ENCODE assay signal across 12 cellular contexts in genomic region chr1:169925505-169926482, GRCh38. TPM values are rescaled to one million over a fixed set of nuclear protein-coding genes. Genes with fewer than 3 reads are reported as not detected.
DNase-seq lines count a peak whose midpoint lies in the region; ATAC-seq and TF ChIP-seq lines count a peak whose summit lies in the region.
"Had no signal": no experiment of that assay in that cellular context is flagged by ENCODE, and none has a peak within 500 bp of the region (broad histone marks: within the 10 kb centered on the region; RNA-seq: fewer than 3 reads in every experiment).

No MANE protein-coding gene starts in this region.

- no peak for TF ChIP-seq CTCF in stomach (IDR thresholded peaks at IDR 0.05)
- TF ChIP-seq CTCF in Peyer's patch (IDR thresholded peaks at IDR 0.05) = no peak

- H3K27me3 Mint-ChIP-seq in stimulated activated naive CD8-positive, alpha-beta T cell treated with anti-CD3 and anti-CD28 coated beads, Interleukin-15, amount 100 ng/mL, for 72 hours = no peaks in the 10 kb centered on the region
- peaks cover 14% of the 10 kb centered on the region for H3K27me3 Mint-ChIP-seq in T-helper 2 cell treated with Interferon-gamma antibody and Interleukin-4, amounts not matched to agents 5 μg/mL and 100 μg/mL, for 36 hours (ENCODE audit: low read depth)

- H3K27me3 ChIP-seq in stomach (no peaks in the 10 kb centered on the region), Peyer's patch (no peaks in the 10 kb centered on the region)

- no peak for TF ChIP-seq EP300 in stomach (IDR thresholded peaks at IDR 0.05)

- H3K36me3 ChIP-seq in stomach = peaks cover 0 to 9% (median 6%) of the 10 kb centered on the region in 4 donors
- H3K36me3 ChIP-seq in Peyer's patch = no peaks in the 10 kb centered on the region

- no peaks in the 10 kb centered on the region for H3K9me3 Mint-ChIP-seq in stimulated activated naive CD8-positive, alpha-beta T cell treated with anti-CD3 and anti-CD28 coated beads, Interleukin-15, amount 100 ng/mL, for 72 hours
- H3K9me3 Mint-ChIP-seq in T-helper 2 cell treated with Interferon-gamma antibody and Interleukin-4, amounts not matched to agents 5 μg/mL and 100 μg/mL, for 36 hours = no peaks in the 10 kb centered on the region

- H3K4me1 ChIP-seq in stomach (no peaks in the 10 kb centered on the region), Peyer's patch (no peaks in the 10 kb centered on the region)

- H3K27ac Mint-ChIP-seq in stimulated activated naive CD8-positive, alpha-beta T cell treated with anti-CD3 and anti-CD28 coated beads, Interleukin-15, amount 100 ng/mL, for 72 hours = no peak overlapping the region
- H3K27ac Mint-ChIP-seq in T-helper 2 cell treated with Interferon-gamma antibody and Interleukin-4, amounts not matched to agents 5 μg/mL and 100 μg/mL, for 36 hours = peak overlapping the region; percentile 77

- WGBS in stomach, 5 donors = 53 to 63% (median 59%) methylated on average over 3 of the region's 3 CpGs

- H3K4me3 ChIP-seq in stomach = no peak overlapping the region
- no peak overlapping the region for H3K4me3 ChIP-seq in Peyer's patch

- H3K27ac ChIP-seq in stomach (no peak overlapping the region), Peyer's patch (no peak overlapping the region)

- peak; percentile 31 for ATAC-seq in stimulated activated naive CD8-positive, alpha-beta T cell treated with anti-CD3 and anti-CD28 coated beads, Interleukin-15, amount 100 ng/mL, for 72 hours
- no peak for ATAC-seq in stimulated activated naive CD8-positive, alpha-beta T cell treated with anti-CD3 and anti-CD28 coated beads, Interleukin-15, Interleukin-2, amounts not matched to agents 100 U/mL and 50 U/mL, for 24 hours
- peak; percentile 68 for ATAC-seq in HG03097 (IDR thresholded peaks at IDR 0.05; ENCODE audit: low FRiP score, unreplicated experiment)
- ATAC-seq: sciatic nerve had no signal

- DNase-seq in stimulated activated naive CD8-positive, alpha-beta T cell treated with anti-CD3 and anti-CD28 coated beads, Interleukin-15, amount 100 ng/mL, for 72 hours = no peak
- no peak for DNase-seq in stimulated activated naive CD8-positive, alpha-beta T cell treated with anti-CD3 and anti-CD28 coated beads, Interleukin-15, Interleukin-2, amounts not matched to agents 100 U/mL and 50 U/mL, for 24 hours
- DNase-seq in T-helper 2 cell treated with Interferon-gamma antibody and Interleukin-4, amounts not matched to agents 5 μg/mL and 100 μg/mL, for 36 hours (ENCODE audit: low spot score) = no peak
- DNase-seq in NCI-H2171 (lab: John Stamatoyannopoulos, UW) = no peak
- no peak for DNase-seq in stomach
- no peak for DNase-seq in DMS 273 (lab: John Stamatoyannopoulos, UW; ENCODE audit: unreplicated experiment)
- no peak for DNase-seq in Peyer's patch
- DNase-seq: activated CD4-positive, alpha-beta T cell treated with anti-CD3 and anti-CD28 coated beads, Interleukin-2, amount 50 U/mL, for 4 hours; DMS153; substantia nigra had no signal

- intact Hi-C loops in stomach (cut with DNase I; ENCODE audit: low total_unique reads) = no loop called here

- no peak for TF ChIP-seq POLR2A in stomach (IDR thresholded peaks at IDR 0.05)
- no peak for TF ChIP-seq POLR2A in Peyer's patch (IDR thresholded peaks at IDR 0.05)

- peaks cover 7% of the 10 kb centered on the region for H3K36me3 Mint-ChIP-seq in T-helper 2 cell treated with Interferon-gamma antibody and Interleukin-4, amounts not matched to agents 5 μg/mL and 100 μg/mL, for 36 hours (ENCODE audit: low read depth)

- H3K4me1 Mint-ChIP-seq in stimulated activated naive CD8-positive, alpha-beta T cell treated with anti-CD3 and anti-CD28 coated beads, Interleukin-15, amount 100 ng/mL, for 72 hours = no peaks in the 10 kb centered on the region
- peaks cover 8% of the 10 kb centered on the region for H3K4me1 Mint-ChIP-seq in T-helper 2 cell treated with Interferon-gamma antibody and Interleukin-4, amounts not matched to agents 5 μg/mL and 100 μg/mL, for 36 hours (ENCODE audit: low read depth)

- H3K4me3 Mint-ChIP-seq in stimulated activated naive CD8-positive, alpha-beta T cell treated with anti-CD3 and anti-CD28 coated beads, Interleukin-15, amount 100 ng/mL, for 72 hours = no peak overlapping the region
- H3K4me3 Mint-ChIP-seq in T-helper 2 cell treated with Interferon-gamma antibody and Interleukin-4, amounts not matched to agents 5 μg/mL and 100 μg/mL, for 36 hours = peak overlapping the region; percentile 63

- H3K9me3 ChIP-seq in stomach = no peaks in the 10 kb centered on the region
- H3K9me3 ChIP-seq in Peyer's patch = no peaks in the 10 kb centered on the region

RNA-seq across cellular contexts. Expression of gene SCYL3, which starts 32.1 kb away (rescaled TPM):
- total RNA-seq in stomach (10 to 100 TPM in 3 of 5 donors, 1 to 10 TPM in 2; 2.3 to 17.1 (median 10.9) TPM), Peyer's patch (10 to 100 TPM; 17.7 to 22.0 (median 20.4) TPM)
- 1 to 10 TPM; 3.5 to 5.0 (median 4.3) TPM for polyA plus RNA-seq in stomach
